1 cellular context compared by ENCODE assay signal in the genomic region with DNA sequence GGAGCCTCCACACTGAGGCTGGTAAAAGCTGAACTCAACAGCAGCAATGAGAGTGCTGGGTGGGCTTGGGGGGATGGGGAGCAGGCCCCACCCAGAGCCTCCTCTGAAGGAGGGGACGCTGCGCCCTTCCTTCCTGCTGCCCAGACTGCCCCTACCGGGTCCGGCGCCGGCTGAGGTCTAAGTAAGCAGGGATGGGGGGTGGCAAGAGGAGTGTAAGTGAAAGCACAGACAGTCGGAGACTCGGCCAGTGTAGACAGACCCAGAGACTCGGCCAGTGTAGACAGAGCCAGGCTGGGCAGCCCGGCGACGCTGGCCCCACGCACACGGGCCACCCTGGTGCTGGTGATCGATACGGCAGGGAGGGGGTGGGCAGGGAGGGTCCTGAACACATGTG.
TF ChIP-seq lines count a peak whose summit lies in the region.

No MANE protein-coding gene starts in this region.

TF ChIP-seq in K562, 482 proteins besides CTCF, POLR2A, EP300 and RAD21:
- TF ChIP-seq ZSCAN29 (IDR thresholded peaks at IDR 0.05): peak; percentile 65; the same call in 1 of the 2 replicates
- TF ChIP-seq SNIP1 (IDR thresholded peaks at IDR 0.05; ENCODE audit: low read depth): no peak
- no peak for TF ChIP-seq ESRRA (IDR thresholded peaks at IDR 0.05; ENCODE audit: borderline replicate concordance, low read depth)
- no peak for TF ChIP-seq ZNF143 (CRISPR knock-in tag; IDR thresholded peaks at IDR 0.05)
- no peak for TF ChIP-seq JUNB (CRISPR knock-in tag; conservative IDR thresholded peaks at IDR 0.05)
- TF ChIP-seq NUFIP1 (IDR thresholded peaks at IDR 0.05; ENCODE audit: partially characterized antibody): no peak
- TF ChIP-seq ZNF780A (CRISPR knock-in tag; IDR thresholded peaks at IDR 0.05): no peak
